Comparison of ENCODE assay signal across 8 cellular contexts in the genomic region with DNA sequence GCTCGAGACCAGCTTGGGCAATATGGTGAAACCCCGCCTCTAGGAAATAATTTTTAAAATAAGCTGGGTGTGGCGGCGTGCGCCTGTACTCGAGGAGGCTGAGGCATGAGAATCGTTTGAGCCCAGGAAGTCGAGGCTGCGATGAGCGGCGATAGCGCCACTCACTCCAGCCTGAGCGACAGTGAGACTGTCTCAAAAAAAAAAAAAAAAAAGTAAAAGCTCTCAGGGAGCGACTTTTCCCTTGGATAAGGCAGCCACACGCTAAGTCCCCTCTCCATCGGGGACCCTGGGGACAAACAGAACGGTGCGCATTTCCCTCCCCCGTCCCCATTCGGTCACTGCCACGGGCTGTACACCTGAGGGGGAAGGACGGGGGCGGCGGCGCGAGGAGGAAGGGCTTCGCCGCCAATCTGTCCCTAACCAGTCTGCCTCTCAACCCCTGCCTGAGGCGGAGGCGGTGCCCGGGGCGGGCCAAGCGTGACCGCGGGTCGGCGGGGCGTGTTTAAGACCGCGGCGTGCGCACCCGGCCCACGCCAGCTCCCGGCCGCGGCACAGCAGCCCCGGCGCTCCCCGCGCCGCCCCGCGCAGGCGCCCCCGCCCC. TPM values are rescaled to one million over a fixed set of nuclear protein-coding genes. Genes with fewer than 3 reads are reported as not detected.
DNase-seq lines count a peak whose midpoint lies in the region; ATAC-seq and TF ChIP-seq lines count a peak whose summit lies in the region.

A gene (plus strand): TSS at position 531 of the 601 bp plus-strand sequence. CDS start 107 bp downstream, outside the sequence.

- no peaks in the 10 kb centered on the region for H3K9me3 Mint-ChIP-seq in activated naive CD4-positive, alpha-beta T cell treated with anti-CD3 and anti-CD28 coated beads for 36 hours

- peak within 1 kb of the TSS; percentile 76 for H3K4me3 Mint-ChIP-seq in activated naive CD4-positive, alpha-beta T cell treated with anti-CD3 and anti-CD28 coated beads for 36 hours

- H3K27ac ChIP-seq in thymus (ENCODE audit: low read depth) = no peak within 1 kb of the TSS

- H3K27ac Mint-ChIP-seq in activated naive CD4-positive, alpha-beta T cell treated with anti-CD3 and anti-CD28 coated beads for 36 hours = no peak within 1 kb of the TSS

- H3K27me3 ChIP-seq in thymus (ENCODE audit: control insufficient read depth, insufficient read depth) = peaks cover 19% of the 10 kb centered on the region

- H3K4me1 ChIP-seq in thymus (ENCODE audit: control insufficient read depth, insufficient read depth, low read length) = peaks cover 5% of the 10 kb centered on the region

- H3K4me3 ChIP-seq in thymus (ENCODE audit: low read length) = peak within 1 kb of the TSS; percentile 55

- H3K9me3 ChIP-seq in thymus (ENCODE audit: control insufficient read depth) = no peaks in the 10 kb centered on the region

- ATAC-seq in GM18868 (IDR thresholded peaks at IDR 0.05; ENCODE audit: unreplicated experiment) (peak; percentile 56), HG03175 (IDR thresholded peaks at IDR 0.05; ENCODE audit: unreplicated experiment) (peak; percentile 66), omental fat pad (ENCODE audit: low FRiP score) (peak; percentile 70)

- CTCF ChIA-PET in activated naive CD4-positive, alpha-beta T cell treated with anti-CD3 and anti-CD28 coated beads for 36 hours (lab: Charles Lee) = interaction anchor here (0.7 to 4.3 kb wide), 6 partner anchors 79 to 762 kb away, joined by 3 to 17 read pairs (median 4); no protein-coding TSS in a partner anchor

- 4% methylated on average over 56 of the region's 56 CpGs for WGBS in thymus

- DNase-seq in 8988T (peak; percentile 52), RPMI8226 (peak; percentile 68), germinal center (ENCODE audit: low spot score) (peak; percentile 65), omental fat pad (ENCODE audit: low spot score) (peak; percentile 39)
- DNase-seq in activated naive CD4-positive, alpha-beta T cell treated with anti-CD3 and anti-CD28 coated beads for 36 hours = peak; percentile 74

- H3K36me3 ChIP-seq in thymus (ENCODE audit: control insufficient read depth, insufficient read depth) = no peaks in the 10 kb centered on the region

- peaks cover 18% of the 10 kb centered on the region for H3K4me1 Mint-ChIP-seq in activated naive CD4-positive, alpha-beta T cell treated with anti-CD3 and anti-CD28 coated beads for 36 hours (ENCODE audit: low read depth)

- peaks cover 39% of the 10 kb centered on the region for H3K27me3 Mint-ChIP-seq in activated naive CD4-positive, alpha-beta T cell treated with anti-CD3 and anti-CD28 coated beads for 36 hours (ENCODE audit: low read depth)

- no peak for TF ChIP-seq CTCF in omental fat pad (IDR thresholded peaks at IDR 0.05)

- intact Hi-C loops in activated naive CD4-positive, alpha-beta T cell treated with anti-CD3 and anti-CD28 coated beads for 36 hours (cut with micrococcal nuclease) = loop anchor here (2.0 to 5.0 kb wide), 2 partner anchors 84 to 525 kb away; no protein-coding TSS in a partner anchor

- H3K36me3 Mint-ChIP-seq in activated naive CD4-positive, alpha-beta T cell treated with anti-CD3 and anti-CD28 coated beads for 36 hours (ENCODE audit: low read depth) = no peaks in the 10 kb centered on the region

RNA-seq across cellular contexts. Expression of the gene that starts here (rescaled TPM):
- total RNA-seq in activated naive CD4-positive, alpha-beta T cell treated with anti-CD3 and anti-CD28 coated beads for 36 hours = 1 to 10 TPM in 1 of 2 experiments, under 1 TPM in 1; 0.94 to 1.0 TPM
- total RNA-seq in omental fat pad = 10 to 100 TPM in 2 of 4 donors, 1 to 10 TPM in 2; 2.4 to 24.5 (median 9.9) TPM
- 17.2 TPM for polyA plus RNA-seq in thymus
